In genomic region chr12:63712979-63713680, GRCh38 we compare ENCODE assay signal across 8 cellular contexts. TPM values are rescaled to one million over a fixed set of nuclear protein-coding genes. Genes with fewer than 3 reads are reported as not detected.
A peak's percentile ranks its signal among the peaks of the same experiment; 100 is the strongest.
DNase-seq lines count a peak whose midpoint lies in the region; ATAC-seq, FAIRE-seq and TF ChIP-seq lines count a peak whose summit lies in the region.
"Not testable (repeated sequence)": the region's sequence is repeated elsewhere in the genome, so short reads cannot be mapped to it uniquely, and the experiment has no call there.
"Had no signal": no experiment of that assay in that cellular context is flagged by ENCODE, and none has a peak within 500 bp of the region (broad histone marks: within the 10 kb centered on the region; RNA-seq: fewer than 3 reads in every experiment).

No MANE protein-coding gene starts in this region.

- intact Hi-C loops in Right ventricle myocardium superior (cut with DNase I) = not testable (repeated sequence)

- ATAC-seq in SK-N-SH treated with all-trans-retinoic acid at 6 μM for 48 hours (peak; percentile 63; the same call in 2 of the 3 replicates), Right ventricle myocardium superior (ENCODE audit: poor library complexity) (peak; percentile 56)
- ATAC-seq in activated T-cell treated with anti-CD3 and anti-CD28 coated beads, Interleukin-2, amount 50 U/mL, for 4 hours = peak; percentile 25 to 34
- ATAC-seq in stimulated activated effector memory CD8-positive, alpha-beta T cell treated with anti-CD3 and anti-CD28 coated beads, Interleukin-12 subunit alpha, Interleukin-12 subunit beta, amount 100 ng/mL, for 72 hours = peak; percentile 53

- H3K36me3 Mint-ChIP-seq in activated T-cell treated with anti-CD3 and anti-CD28 coated beads, Interleukin-2, amount 50 U/mL, for 4 hours (ENCODE audit: insufficient read depth); activated naive CD8-positive, alpha-beta T cell; stimulated activated effector memory CD8-positive, alpha-beta T cell treated with anti-CD3 and anti-CD28 coated beads, Interleukin-12 subunit alpha, Interleukin-12 subunit beta, amount 100 ng/mL, for 72 hours: not testable (repeated sequence)

- not testable (repeated sequence) for H3K9me3 Mint-ChIP-seq in activated T-cell treated with anti-CD3 and anti-CD28 coated beads, Interleukin-2, amount 50 U/mL, for 4 hours; activated naive CD8-positive, alpha-beta T cell (ENCODE audit: low read depth); stimulated activated effector memory CD8-positive, alpha-beta T cell treated with anti-CD3 and anti-CD28 coated beads, Interleukin-12 subunit alpha, Interleukin-12 subunit beta, amount 100 ng/mL, for 72 hours

- H3K27ac Mint-ChIP-seq in activated naive CD8-positive, alpha-beta T cell = peak overlapping the region; percentile 70
- H3K27ac Mint-ChIP-seq in stimulated activated effector memory CD8-positive, alpha-beta T cell treated with anti-CD3 and anti-CD28 coated beads, Interleukin-12 subunit alpha, Interleukin-12 subunit beta, amount 100 ng/mL, for 72 hours = not testable (repeated sequence)

- H3K4me1 Mint-ChIP-seq in activated T-cell treated with anti-CD3 and anti-CD28 coated beads, Interleukin-2, amount 50 U/mL, for 4 hours (ENCODE audit: low read depth); stimulated activated effector memory CD8-positive, alpha-beta T cell treated with anti-CD3 and anti-CD28 coated beads, Interleukin-12 subunit alpha, Interleukin-12 subunit beta, amount 100 ng/mL, for 72 hours: not testable (repeated sequence)
- peaks cover 14% of the 10 kb centered on the region for H3K4me1 Mint-ChIP-seq in activated naive CD8-positive, alpha-beta T cell (ENCODE audit: low read depth)

- TF ChIP-seq CTCF in D721Med (IDR thresholded peaks at IDR 0.05; ENCODE audit: insufficient read depth, missing control alignments) = not testable (repeated sequence)

- not testable (repeated sequence) for TF ChIP-seq POLR2A in H54 (IDR thresholded peaks at IDR 0.05; ENCODE audit: low read depth, low read length)

- FAIRE-seq in D721Med (lab: Jason Lieb, UNC) (peak; percentile 70), H54 (lab: Jason Lieb, UNC) (peak; percentile 95)

- not testable (repeated sequence) for H3K4me3 Mint-ChIP-seq in activated T-cell treated with anti-CD3 and anti-CD28 coated beads, Interleukin-2, amount 50 U/mL, for 4 hours; activated naive CD8-positive, alpha-beta T cell; stimulated activated effector memory CD8-positive, alpha-beta T cell treated with anti-CD3 and anti-CD28 coated beads, Interleukin-12 subunit alpha, Interleukin-12 subunit beta, amount 100 ng/mL, for 72 hours

- DNase-seq in D721Med (ENCODE audit: insufficient read length, low spot score); H54 (ENCODE audit: insufficient read length, low spot score); activated T-cell treated with anti-CD3 and anti-CD28 coated beads, Interleukin-2, amount 50 U/mL, for 4 hours; Right ventricle myocardium superior; stimulated activated effector memory CD8-positive, alpha-beta T cell treated with anti-CD3 and anti-CD28 coated beads, Interleukin-12 subunit alpha, Interleukin-12 subunit beta, amount 100 ng/mL, for 72 hours (ENCODE audit: low spot score in 2 of 2): not testable (repeated sequence)

- H3K27me3 Mint-ChIP-seq in activated T-cell treated with anti-CD3 and anti-CD28 coated beads, Interleukin-2, amount 50 U/mL, for 4 hours (ENCODE audit: low read depth); activated naive CD8-positive, alpha-beta T cell: not testable (repeated sequence)

TF ChIP-seq in SK-N-SH treated with all-trans-retinoic acid at 6 μM for 48 hours, 23 proteins besides CTCF, POLR2A, EP300 and RAD21:
- peak; percentile 68 for TF ChIP-seq ISL1 (CRISPR knock-in tag; IDR thresholded peaks at IDR 0.05)
- TF ChIP-seq TCF4 (CRISPR knock-in tag; IDR thresholded peaks at IDR 0.05; ENCODE audit: borderline replicate concordance) = peak; percentile 42; the same call in 1 of the 2 replicates

RNA-seq across cellular contexts. Expression of gene DPY19L2, which starts 44.8 kb away (rescaled TPM):
- total RNA-seq in activated T-cell treated with anti-CD3 and anti-CD28 coated beads, Interleukin-2, amount 50 U/mL, for 4 hours = 1 to 10 TPM; 1.5 to 3.0 (median 2.3) TPM
- total RNA-seq in Right ventricle myocardium superior = 41.3 TPM
- total RNA-seq: HT-29 had no signal

Comparison
In these comparisons a context has a peak if more than half of its experiments do, and no peak if none do; other contexts are left out.
1. RNA of gene DPY19L2, which starts 44.8 kb away (total RNA-seq): 41.3 TPM in Right ventricle myocardium superior (single experiment); 1.5 to 3.0 TPM in activated T-cell treated with anti-CD3 and anti-CD28 coated beads, Interleukin-2, amount 50 U/mL, for 4 hours; every median in the first group is over 10 times any median in the second.
2. Peak in every context shown above with its lines, with median percentiles within 50 percentile points of each other: ATAC-seq.